Comparison of ENCODE assay signal across 1 cellular context in the genomic region with DNA sequence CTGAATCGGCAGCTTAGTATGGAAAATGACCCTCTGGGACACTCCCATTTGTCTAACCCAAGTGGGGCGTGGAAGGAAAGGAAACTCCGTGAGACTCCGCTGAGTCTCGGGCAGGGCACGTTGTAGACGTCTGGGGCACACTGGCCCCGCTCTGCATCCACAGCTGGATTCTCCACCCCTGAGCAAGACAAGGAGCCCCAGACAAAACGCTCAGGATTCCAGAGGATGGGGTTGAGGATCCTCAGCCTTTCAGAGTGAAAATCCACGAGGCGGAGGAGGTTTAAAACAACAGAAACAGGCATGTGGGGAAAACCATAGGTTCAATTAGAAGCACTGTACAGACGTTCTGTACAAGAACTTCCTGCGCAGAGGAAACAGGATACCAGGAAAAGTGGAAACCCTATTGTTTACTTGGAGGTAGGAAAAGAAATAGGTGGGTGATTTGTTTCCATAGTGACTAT.
TF ChIP-seq lines count a peak whose summit lies in the region.

No MANE protein-coding gene starts in this region.

TF ChIP-seq in HepG2, 621 proteins besides CTCF, POLR2A, EP300 and RAD21 (continued from another document):
- TF ChIP-seq HNRNPUL1 (IDR thresholded peaks at IDR 0.05; ENCODE audit: low read depth, low read length) (no peak), U2AF1 (optimal IDR thresholded peaks at IDR 0.05; ENCODE audit: low read depth, low read length) (no peak), ZNF639 (CRISPR knock-in tag; conservative IDR thresholded peaks at IDR 0.05) (no peak), KLF15 (CRISPR knock-in tag; IDR thresholded peaks at IDR 0.05; ENCODE audit: borderline replicate concordance) (no peak), ZHX2 (IDR thresholded peaks at IDR 0.05; ENCODE audit: low read depth) (no peak), ZHX2 (CRISPR knock-in tag; IDR thresholded peaks at IDR 0.05; ENCODE audit: borderline replicate concordance) (no peak), TGIF2 (CRISPR knock-in tag; IDR thresholded peaks at IDR 0.05) (no peak), KMT2A (CRISPR knock-in tag; IDR thresholded peaks at IDR 0.05) (no peak), ZNF260 (CRISPR knock-in tag; IDR thresholded peaks at IDR 0.05; ENCODE audit: borderline replicate concordance, low read depth) (no peak), KLF9 (CRISPR knock-in tag; IDR thresholded peaks at IDR 0.05; ENCODE audit: low read depth) (no peak), PHF5A (CRISPR knock-in tag; IDR thresholded peaks at IDR 0.05; ENCODE audit: low read depth, unreplicated experiment) (no peak), CEBPB (IDR thresholded peaks at IDR 0.05; ENCODE audit: borderline replicate concordance, low read depth, low read length) (no peak), HBP1 (CRISPR knock-in tag; IDR thresholded peaks at IDR 0.05; ENCODE audit: low read depth) (no peak), HIC2 (CRISPR knock-in tag; IDR thresholded peaks at IDR 0.05; ENCODE audit: low read depth) (no peak), KLF16 (CRISPR knock-in tag; IDR thresholded peaks at IDR 0.05) (no peak), ZFP36 (IDR thresholded peaks at IDR 0.05; ENCODE audit: borderline replicate concordance, low read depth, low read length, partially characterized antibody) (no peak)
- TF ChIP-seq, protein P1, sequence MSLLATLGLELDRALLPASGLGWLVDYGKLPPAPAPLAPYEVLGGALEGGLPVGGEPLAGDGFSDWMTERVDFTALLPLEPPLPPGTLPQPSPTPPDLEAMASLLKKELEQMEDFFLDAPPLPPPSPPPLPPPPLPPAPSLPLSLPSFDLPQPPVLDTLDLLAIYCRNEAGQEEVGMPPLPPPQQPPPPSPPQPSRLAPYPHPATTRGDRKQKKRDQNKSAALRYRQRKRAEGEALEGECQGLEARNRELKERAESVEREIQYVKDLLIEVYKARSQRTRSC (CRISPR knock-in tag; IDR thresholded peaks at IDR 0.05; ENCODE audit: low read depth): no peak
